1 cellular context compared by ENCODE assay signal in genomic region chr19:11087870-11088507, GRCh38.
TF ChIP-seq lines count a peak whose summit lies in the region.

No MANE protein-coding gene starts in this region.

TF ChIP-seq in GM12878, 131 proteins besides CTCF, POLR2A, EP300 and RAD21 (continued from another document):
- TF ChIP-seq ZNF687 (IDR thresholded peaks at IDR 0.05) (no peak), FOXM1 (IDR thresholded peaks at IDR 0.05; ENCODE audit: low read depth, low read length) (no peak), RELB (IDR thresholded peaks at IDR 0.05; ENCODE audit: low read depth) (no peak), MAX (IDR thresholded peaks at IDR 0.05; ENCODE audit: low read depth, low read length) (no peak), MYB (IDR thresholded peaks at IDR 0.05; ENCODE audit: borderline replicate concordance, low read depth, low read length) (no peak)
